In the genomic region with DNA sequence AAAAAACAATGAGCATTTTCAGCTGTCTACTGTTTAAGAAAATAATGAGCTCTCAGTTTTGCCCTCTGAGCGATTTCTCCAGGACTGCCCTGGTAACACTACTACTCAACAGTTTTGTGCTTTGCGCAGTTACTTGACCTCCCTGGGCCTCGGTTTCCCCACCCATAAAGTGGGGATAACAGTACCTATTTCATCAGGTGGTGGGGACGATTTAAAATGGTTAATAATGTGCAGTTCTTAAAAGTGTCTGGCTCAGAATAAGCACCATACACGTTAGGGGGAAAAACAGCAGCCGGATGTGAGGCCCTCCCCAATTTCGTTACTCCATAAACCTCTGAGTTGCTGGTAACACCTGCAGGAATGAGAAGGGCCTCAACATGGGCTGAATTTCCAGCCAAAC, we compare ENCODE assay signal across 9 cellular contexts. TPM values are rescaled to one million over a fixed set of nuclear protein-coding genes. Genes with fewer than 3 reads are reported as not detected.
DNase-seq lines count a peak whose midpoint lies in the region; ATAC-seq, FAIRE-seq and TF ChIP-seq lines count a peak whose summit lies in the region.
"Had no signal": no experiment of that assay in that cellular context is flagged by ENCODE, and none has a peak within 500 bp of the region (broad histone marks: within the 10 kb centered on the region; RNA-seq: fewer than 3 reads in every experiment).

No MANE protein-coding gene starts in this region.

- peaks cover 10% of the 10 kb centered on the region for H3K4me1 ChIP-seq in ACC112 (ENCODE audit: control insufficient read depth, insufficient read depth, low read length, unreplicated experiment)
- H3K4me1 ChIP-seq in naive thymus-derived CD4-positive, alpha-beta T cell (ENCODE audit: control insufficient read depth in 2 of 2, insufficient read depth in 2 of 2, low read length in 2 of 2), result peaks cover 5 to 13% of the 10 kb centered on the region in 2 donors

- H3K27ac ChIP-seq in ACC112 (ENCODE audit: low read depth, low read length), result no peak overlapping the region
- peak overlapping the region; percentile 80 for H3K27ac ChIP-seq in naive thymus-derived CD4-positive, alpha-beta T cell (ENCODE audit: low read depth, low read length)

- H3K27ac Mint-ChIP-seq in central memory CD8-positive, alpha-beta T cell (ENCODE audit: low read depth), result peak overlapping the region; percentile 95
- H3K27ac Mint-ChIP-seq in naive thymus-derived CD4-positive, alpha-beta T cell, result peak overlapping the region in 8 of 9 donors; percentile 78 to 95 (median 88)

- peak overlapping the region; percentile 88 for H3K4me3 ChIP-seq in ACC112 (ENCODE audit: low read depth, low read length)
- peak overlapping the region; percentile 83 for H3K4me3 ChIP-seq in Jurkat, Clone E6-1 (ENCODE audit: low read length)
- no peak overlapping the region for H3K4me3 ChIP-seq in naive thymus-derived CD4-positive, alpha-beta T cell (ENCODE audit: low read length)

- no peak for ATAC-seq in central memory CD8-positive, alpha-beta T cell (replicated peaks; ENCODE audit: extremely low read depth, poor library complexity, severe bottlenecking)
- no peak for ATAC-seq in naive thymus-derived CD4-positive, alpha-beta T cell
- no peak for ATAC-seq in left lobe of liver
- ATAC-seq: left colon had no signal

- H3K9me3 ChIP-seq in naive thymus-derived CD4-positive, alpha-beta T cell (ENCODE audit: control insufficient read depth in 2 of 3, low read length in 3 of 3), result no peaks in the 10 kb centered on the region

- H3K4me3 Mint-ChIP-seq in central memory CD8-positive, alpha-beta T cell, result peak overlapping the region; percentile 97
- H3K4me3 Mint-ChIP-seq in naive thymus-derived CD4-positive, alpha-beta T cell, result peak overlapping the region; percentile 70 to 99 (median 88)

- H3K36me3 Mint-ChIP-seq in central memory CD8-positive, alpha-beta T cell (ENCODE audit: insufficient read depth), result peaks cover 15% of the 10 kb centered on the region
- H3K36me3 Mint-ChIP-seq in naive thymus-derived CD4-positive, alpha-beta T cell, result peaks cover 0 to 5% (median 0%) of the 10 kb centered on the region in 5 donors

- CTCF ChIA-PET in naive thymus-derived CD4-positive, alpha-beta T cell (lab: Charles Lee), result interaction anchor here (0.6 to 1.2 kb wide), 3 partner anchors 46 to 241 kb away, joined by 3 to 4 read pairs (median 3); no protein-coding TSS in a partner anchor

- peaks cover 4% of the 10 kb centered on the region; the same call in 1 of the 2 replicates for H3K27me3 ChIP-seq in ACC112 (ENCODE audit: insufficient read depth, low read length)
- H3K27me3 ChIP-seq in naive thymus-derived CD4-positive, alpha-beta T cell (ENCODE audit: control insufficient read depth in 2 of 2, insufficient read depth in 2 of 2, low read length in 2 of 2), result no peaks in the 10 kb centered on the region

- intact Hi-C loops in naive thymus-derived CD4-positive, alpha-beta T cell (cut with micrococcal nuclease), result loop anchor here in 1 of 2 donors (10.0 kb wide), 2 partner anchors 118 to 492 kb away; no protein-coding TSS in a partner anchor

- H3K27me3 Mint-ChIP-seq in central memory CD8-positive, alpha-beta T cell, result no peaks in the 10 kb centered on the region
- H3K27me3 Mint-ChIP-seq in naive thymus-derived CD4-positive, alpha-beta T cell, result peaks cover 0 to 6% (median 0%) of the 10 kb centered on the region in 5 donors

- H3K79me2 ChIP-seq in ACC112 (ENCODE audit: control insufficient read depth, insufficient read depth, low read length, unreplicated experiment), result peaks cover 9% of the 10 kb centered on the region

- peaks cover 17% of the 10 kb centered on the region for H3K4me1 Mint-ChIP-seq in central memory CD8-positive, alpha-beta T cell
- peaks cover 10 to 44% (median 28%) of the 10 kb centered on the region in 7 donors for H3K4me1 Mint-ChIP-seq in naive thymus-derived CD4-positive, alpha-beta T cell

- H3K36me3 ChIP-seq in ACC112 (ENCODE audit: insufficient read depth, low read length), result no peaks in the 10 kb centered on the region
- H3K36me3 ChIP-seq in naive thymus-derived CD4-positive, alpha-beta T cell (ENCODE audit: control insufficient read depth in 2 of 3, insufficient read depth in 3 of 3, low read length in 3 of 3), result peaks cover 0 to 4% (median 0%) of the 10 kb centered on the region in 3 experiments

- DNase-seq in Jurkat, Clone E6-1 (ENCODE audit: low read depth, low spot score), result no peak
- no peak for DNase-seq in central memory CD8-positive, alpha-beta T cell (ENCODE audit: low spot score in 2 of 2)
- DNase-seq in naive thymus-derived CD4-positive, alpha-beta T cell, result no peak
- DNase-seq in AG08395 (ENCODE audit: low spot score) (no peak), left lobe of liver (ENCODE audit: low spot score) (no peak), RKO (ENCODE audit: low spot score) (no peak), GM12891 (ENCODE audit: insufficient read length, low spot score) (no peak)

- TF ChIP-seq POLR2A in GM12891 (IDR thresholded peaks at IDR 0.05; ENCODE audit: low read depth, low read length), result no peak

- no peaks in the 10 kb centered on the region for H3K9me3 Mint-ChIP-seq in central memory CD8-positive, alpha-beta T cell
- no peaks in the 10 kb centered on the region for H3K9me3 Mint-ChIP-seq in naive thymus-derived CD4-positive, alpha-beta T cell

- no peak for FAIRE-seq in GM12891 (lab: Jason Lieb, UNC)

- H2AFZ ChIP-seq in ACC112 (ENCODE audit: low read length, unreplicated experiment), result peak overlapping the region; percentile 34

- POLR2A ChIA-PET in naive thymus-derived CD4-positive, alpha-beta T cell (lab: Charles Lee), result interaction anchor here (1.1 to 4.6 kb wide), 4 partner anchors 42 to 245 kb away, joined by 6 to 74 read pairs (median 21); partner anchors contain the start of genes NOL7, RANBP9 and TBC1D7

TF ChIP-seq in GM12891, 5 proteins besides CTCF, POLR2A, EP300 and RAD21:
- TF ChIP-seq PAX5 (IDR thresholded peaks at IDR 0.05; ENCODE audit: insufficient read depth, low read length, severe bottlenecking) (no peak), TAF1 (IDR thresholded peaks at IDR 0.05; ENCODE audit: low read depth, low read length) (no peak), POU2F2 (IDR thresholded peaks at IDR 0.05; ENCODE audit: low read depth, low read length) (no peak), POLR2AphosphoS5 (IDR thresholded peaks at IDR 0.05; ENCODE audit: low read depth, low read length) (no peak), SPI1 (IDR thresholded peaks at IDR 0.05; ENCODE audit: low read depth, low read length) (no peak)

RNA-seq across cellular contexts. Expression of gene SIRT5, which starts 1.1 kb away (rescaled TPM):
- polyA plus RNA-seq in Jurkat, Clone E6-1 (2012; ENCODE audit: insufficient read depth, insufficient read length), result 11.0 TPM
- total RNA-seq in naive thymus-derived CD4-positive, alpha-beta T cell, result 10 to 100 TPM in 4 of 5 experiments, 1 to 10 TPM in 1; 8.8 to 25.7 (median 15.4) TPM
- 10 to 100 TPM; 11.9 to 13.1 TPM for polyA plus RNA-seq in naive thymus-derived CD4-positive, alpha-beta T cell
- 22.5 TPM for total RNA-seq in left lobe of liver
- 6.0 TPM for polyA plus RNA-seq in GM12891 (2012; ENCODE audit: low read depth, missing spikeins)

RNA-seq across cellular contexts. Expression of gene NOL7, which starts 41.9 kb away (rescaled TPM):
- 149 TPM for polyA plus RNA-seq in Jurkat, Clone E6-1 (2012; ENCODE audit: insufficient read depth, insufficient read length)
- total RNA-seq in naive thymus-derived CD4-positive, alpha-beta T cell, result 10 to 100 TPM; 49.1 to 65.2 (median 62.1) TPM
- polyA plus RNA-seq in naive thymus-derived CD4-positive, alpha-beta T cell, result 100 to 1,000 TPM; 135 to 145 TPM
- 18.0 TPM for total RNA-seq in left lobe of liver
- polyA plus RNA-seq in GM12891 (2012; ENCODE audit: low read depth, missing spikeins), result 79.9 TPM
